In genomic region chr5:146109379-146109778, GRCh38 we compare ENCODE assay signal across 27 cellular contexts. TPM values are rescaled to one million over a fixed set of nuclear protein-coding genes. Genes with fewer than 3 reads are reported as not detected.
DNase-seq lines count a peak whose midpoint lies in the region; ATAC-seq and TF ChIP-seq lines count a peak whose summit lies in the region.
"Had no signal": no experiment of that assay in that cellular context is flagged by ENCODE, and none has a peak within 500 bp of the region (broad histone marks: within the 10 kb centered on the region; RNA-seq: fewer than 3 reads in every experiment).

No MANE protein-coding gene starts in this region.

- no peaks in the 10 kb centered on the region for H3K79me2 ChIP-seq in GM23338 (replicated peaks; ENCODE audit: insufficient read depth)

- ATAC-seq in GM23338: peak; percentile 68
- ATAC-seq: CD8-positive, alpha-beta T cell; HepG2; PC-3; Right ventricle myocardium inferior had no signal

- TF ChIP-seq CTCF in GM23338 (conservative IDR thresholded peaks at IDR 0.05; ENCODE audit: low read depth in 2 of 2): no peak
- no peak for TF ChIP-seq CTCF in WERI-Rb-1 (IDR thresholded peaks at IDR 0.05; ENCODE audit: low read depth, low read length)
- TF ChIP-seq CTCF in retinal pigment epithelial cell (conservative IDR thresholded peaks at IDR 0.05; ENCODE audit: low read depth, low read length): no peak
- TF ChIP-seq CTCF in right atrium auricular region (IDR thresholded peaks at IDR 0.05): no peak

- no peak overlapping the region for H3K4me2 ChIP-seq in GM23338

- H3K4me3 ChIP-seq in GM23338 (no peak overlapping the region), WERI-Rb-1 (ENCODE audit: low read depth, low read length) (no peak overlapping the region), retinal pigment epithelial cell (ENCODE audit: low read length) (no peak overlapping the region), right atrium auricular region (no peak overlapping the region)
- H3K4me3 ChIP-seq: SJCRH30 had no signal

- H3K27ac ChIP-seq in GM23338 (ENCODE audit: low read depth) (0 out of 2 replicates have a peak overlapping the region, but pooled peaks have one; percentile 15), WERI-Rb-1 (no peak overlapping the region), right atrium auricular region (no peak overlapping the region)
- H3K27ac ChIP-seq: SJCRH30 had no signal

- H3K4me3 Mint-ChIP-seq in GM23338: no peak overlapping the region
- H3K4me3 Mint-ChIP-seq: CD8-positive, alpha-beta T cell had no signal

- H3F3A ChIP-seq in GM23338 (replicated peaks; ENCODE audit: low read depth): no peaks in the 10 kb centered on the region

- no peaks in the 10 kb centered on the region for H3K4me1 ChIP-seq in GM23338 (ENCODE audit: insufficient read depth)
- peaks cover 0 to 1% of the 10 kb centered on the region in 2 donors for H3K4me1 ChIP-seq in right atrium auricular region
- H3K4me1 ChIP-seq: SJCRH30 had no signal

- DNase-seq in GM23338 (ENCODE audit: low spot score): no peak
- peak; percentile 87 for DNase-seq in NCI-H82 (lab: John Stamatoyannopoulos, UW)
- peak; percentile 16 for DNase-seq in WERI-Rb-1
- DNase-seq in retinal pigment epithelial cell (ENCODE audit: low read depth): peak; percentile 66
- no peak for DNase-seq in CD1c-positive myeloid dendritic cell (ENCODE audit: extremely low spot score)
- no peak for DNase-seq in right atrium auricular region (ENCODE audit: low spot score)
- no peak for DNase-seq in cardiac septum (ENCODE audit: low spot score)
- DNase-seq: C1 segment of cervical spinal cord; Calu3; CD8-positive, alpha-beta T cell; DMS153; DND-41; H7; Kasumi-1; NCI-H1048; NCI-H1417 treated with DMSO at 0.1 percent for 48 hours; NCI-H1694 treated with DMSO at 0.1 percent for 48 hours; NCI-H2081; NCI-H2227 treated with DMSO at 0.1 percent for 48 hours; PC-3; T-helper 1 cell had no signal

- H3K9me3 Mint-ChIP-seq in GM23338: no peaks in the 10 kb centered on the region
- H3K9me3 Mint-ChIP-seq: CD8-positive, alpha-beta T cell had no signal

- H3K36me3 Mint-ChIP-seq in GM23338 (ENCODE audit: low read depth): peaks cover 21% of the 10 kb centered on the region

- H3K27me3 ChIP-seq in GM23338 (ENCODE audit: insufficient read depth): no peaks in the 10 kb centered on the region
- H3K27me3 ChIP-seq in WERI-Rb-1 (ENCODE audit: insufficient read depth, low read depth, severe bottlenecking): no peaks in the 10 kb centered on the region
- H3K27me3 ChIP-seq in right atrium auricular region: no peaks in the 10 kb centered on the region
- H3K27me3 ChIP-seq: SJCRH30 had no signal

- H3K9me3 ChIP-seq in WERI-Rb-1 (ENCODE audit: severe bottlenecking): no peaks in the 10 kb centered on the region
- no peaks in the 10 kb centered on the region for H3K9me3 ChIP-seq in right atrium auricular region
- H3K9me3 ChIP-seq: SJCRH30 had no signal

- H3K27me3 Mint-ChIP-seq in GM23338 (ENCODE audit: insufficient read depth, low read depth, poor library complexity): peaks cover 3% of the 10 kb centered on the region

- H4K20me1 ChIP-seq in GM23338 (replicated peaks; ENCODE audit: insufficient read depth): 0 out of 2 replicates have a peak, but pooled peaks cover 5% of the 10 kb centered on the region

- H3K9me2 ChIP-seq in GM23338 (ENCODE audit: insufficient read depth): no peaks in the 10 kb centered on the region

- intact Hi-C loops in cardiac septum (cut with DNase I): no loop called here

- H3K36me3 ChIP-seq in GM23338 (ENCODE audit: insufficient read depth): peaks cover 25% of the 10 kb centered on the region; the same call in 1 of the 2 replicates
- H3K36me3 ChIP-seq in WERI-Rb-1: peaks cover 15% of the 10 kb centered on the region
- H3K36me3 ChIP-seq in right atrium auricular region: peaks cover 18% of the 10 kb centered on the region

- no peaks in the 10 kb centered on the region for H3K4me1 Mint-ChIP-seq in GM23338

- H3K27ac Mint-ChIP-seq in GM23338: no peak overlapping the region

- H2AFZ ChIP-seq in GM23338: no peak overlapping the region

TF ChIP-seq in GM23338, 12 proteins besides CTCF, POLR2A, EP300 and RAD21 (continues in another document):
- TF ChIP-seq, protein P1, sequence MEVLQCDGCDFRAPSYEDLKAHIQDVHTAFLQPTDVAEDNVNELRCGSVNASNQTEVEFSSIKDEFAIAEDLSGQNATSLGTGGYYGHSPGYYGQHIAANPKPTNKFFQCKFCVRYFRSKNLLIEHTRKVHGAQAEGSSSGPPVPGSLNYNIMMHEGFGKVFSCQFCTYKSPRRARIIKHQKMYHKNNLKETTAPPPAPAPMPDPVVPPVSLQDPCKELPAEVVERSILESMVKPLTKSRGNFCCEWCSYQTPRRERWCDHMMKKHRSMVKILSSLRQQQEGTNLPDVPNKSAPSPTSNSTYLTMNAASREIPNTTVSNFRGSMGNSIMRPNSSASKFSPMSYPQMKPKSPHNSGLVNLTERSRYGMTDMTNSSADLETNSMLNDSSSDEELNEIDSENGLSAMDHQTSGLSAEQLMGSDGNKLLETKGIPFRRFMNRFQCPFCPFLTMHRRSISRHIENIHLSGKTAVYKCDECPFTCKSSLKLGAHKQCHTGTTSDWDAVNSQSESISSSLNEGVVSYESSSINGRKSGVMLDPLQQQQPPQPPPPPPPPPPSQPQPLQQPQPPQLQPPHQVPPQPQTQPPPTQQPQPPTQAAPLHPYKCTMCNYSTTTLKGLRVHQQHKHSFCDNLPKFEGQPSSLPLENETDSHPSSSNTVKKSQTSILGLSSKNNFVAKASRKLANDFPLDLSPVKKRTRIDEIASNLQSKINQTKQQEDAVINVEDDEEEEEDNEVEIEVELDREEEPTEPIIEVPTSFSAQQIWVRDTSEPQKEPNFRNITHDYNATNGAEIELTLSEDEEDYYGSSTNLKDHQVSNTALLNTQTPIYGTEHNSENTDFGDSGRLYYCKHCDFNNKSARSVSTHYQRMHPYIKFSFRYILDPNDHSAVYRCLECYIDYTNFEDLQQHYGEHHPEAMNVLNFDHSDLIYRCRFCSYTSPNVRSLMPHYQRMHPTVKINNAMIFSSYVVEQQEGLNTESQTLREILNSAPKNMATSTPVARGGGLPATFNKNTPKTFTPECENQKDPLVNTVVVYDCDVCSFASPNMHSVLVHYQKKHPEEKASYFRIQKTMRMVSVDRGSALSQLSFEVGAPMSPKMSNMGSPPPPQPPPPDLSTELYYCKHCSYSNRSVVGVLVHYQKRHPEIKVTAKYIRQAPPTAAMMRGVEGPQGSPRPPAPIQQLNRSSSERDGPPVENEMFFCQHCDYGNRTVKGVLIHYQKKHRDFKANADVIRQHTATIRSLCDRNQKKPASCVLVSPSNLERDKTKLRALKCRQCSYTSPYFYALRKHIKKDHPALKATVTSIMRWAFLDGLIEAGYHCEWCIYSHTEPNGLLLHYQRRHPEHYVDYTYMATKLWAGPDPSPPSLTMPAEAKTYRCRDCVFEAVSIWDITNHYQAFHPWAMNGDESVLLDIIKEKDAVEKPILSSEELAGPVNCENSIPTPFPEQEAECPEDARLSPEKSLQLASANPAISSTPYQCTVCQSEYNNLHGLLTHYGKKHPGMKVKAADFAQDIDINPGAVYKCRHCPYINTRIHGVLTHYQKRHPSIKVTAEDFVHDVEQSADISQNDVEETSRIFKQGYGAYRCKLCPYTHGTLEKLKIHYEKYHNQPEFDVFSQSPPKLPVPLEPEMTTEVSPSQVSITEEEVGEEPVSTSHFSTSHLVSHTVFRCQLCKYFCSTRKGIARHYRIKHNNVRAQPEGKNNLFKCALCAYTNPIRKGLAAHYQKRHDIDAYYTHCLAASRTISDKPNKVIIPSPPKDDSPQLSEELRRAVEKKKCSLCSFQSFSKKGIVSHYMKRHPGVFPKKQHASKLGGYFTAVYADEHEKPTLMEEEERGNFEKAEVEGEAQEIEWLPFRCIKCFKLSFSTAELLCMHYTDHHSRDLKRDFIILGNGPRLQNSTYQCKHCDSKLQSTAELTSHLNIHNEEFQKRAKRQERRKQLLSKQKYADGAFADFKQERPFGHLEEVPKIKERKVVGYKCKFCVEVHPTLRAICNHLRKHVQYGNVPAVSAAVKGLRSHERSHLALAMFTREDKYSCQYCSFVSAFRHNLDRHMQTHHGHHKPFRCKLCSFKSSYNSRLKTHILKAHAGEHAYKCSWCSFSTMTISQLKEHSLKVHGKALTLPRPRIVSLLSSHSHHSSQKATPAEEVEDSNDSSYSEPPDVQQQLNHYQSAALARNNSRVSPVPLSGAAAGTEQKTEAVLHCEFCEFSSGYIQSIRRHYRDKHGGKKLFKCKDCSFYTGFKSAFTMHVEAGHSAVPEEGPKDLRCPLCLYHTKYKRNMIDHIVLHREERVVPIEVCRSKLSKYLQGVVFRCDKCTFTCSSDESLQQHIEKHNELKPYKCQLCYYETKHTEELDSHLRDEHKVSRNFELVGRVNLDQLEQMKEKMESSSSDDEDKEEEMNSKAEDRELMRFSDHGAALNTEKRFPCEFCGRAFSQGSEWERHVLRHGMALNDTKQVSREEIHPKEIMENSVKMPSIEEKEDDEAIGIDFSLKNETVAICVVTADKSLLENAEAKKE (CRISPR knock-in tag; IDR thresholded peaks at IDR 0.05): no peak
- no peak for TF ChIP-seq CREB1 (CRISPR knock-in tag; IDR thresholded peaks at IDR 0.05; ENCODE audit: low read depth)
- TF ChIP-seq, protein P2, sequence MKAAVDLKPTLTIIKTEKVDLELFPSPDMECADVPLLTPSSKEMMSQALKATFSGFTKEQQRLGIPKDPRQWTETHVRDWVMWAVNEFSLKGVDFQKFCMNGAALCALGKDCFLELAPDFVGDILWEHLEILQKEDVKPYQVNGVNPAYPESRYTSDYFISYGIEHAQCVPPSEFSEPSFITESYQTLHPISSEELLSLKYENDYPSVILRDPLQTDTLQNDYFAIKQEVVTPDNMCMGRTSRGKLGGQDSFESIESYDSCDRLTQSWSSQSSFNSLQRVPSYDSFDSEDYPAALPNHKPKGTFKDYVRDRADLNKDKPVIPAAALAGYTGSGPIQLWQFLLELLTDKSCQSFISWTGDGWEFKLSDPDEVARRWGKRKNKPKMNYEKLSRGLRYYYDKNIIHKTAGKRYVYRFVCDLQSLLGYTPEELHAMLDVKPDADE (IDR thresholded peaks at IDR 0.05): no peak
- no peak for TF ChIP-seq STAT1 (IDR thresholded peaks at IDR 0.05; ENCODE audit: unreplicated experiment)
- TF ChIP-seq EZH2phosphoT487 (IDR thresholded peaks at IDR 0.05; ENCODE audit: unreplicated experiment): no peak

RNA-seq across cellular contexts. Expression of gene PLAC8L1, which starts 4.0 kb away (rescaled TPM):
- not detected in 2 replicates for total RNA-seq in GM23338 (2014; rRNA removed; shearing (Covaris generic))
- 0.63 and 2.0 TPM in 2 replicates for polyA plus RNA-seq in GM23338 (2016; fragmentation: Nextera tagmentation; extraction: Ambion mirVana)
- not detected for total RNA-seq in right atrium auricular region
- not detected for total RNA-seq in cardiac septum
- total RNA-seq: CD8-positive, alpha-beta T cell; HepG2; HT1080; M059J; NCI-H460; Right ventricle myocardium inferior; SJCRH30 had no signal

Comparison
In these comparisons a context has a peak if more than half of its experiments do, and no peak if none do; other contexts are left out.
1. DNase-seq: peak in NCI-H82 (single experiment), WERI-Rb-1 (single experiment) and retinal pigment epithelial cell (single experiment); none in GM23338 (single experiment), CD1c-positive myeloid dendritic cell (single experiment), right atrium auricular region (single experiment) and cardiac septum (single experiment).